Comparison of ENCODE assay signal across 20 cellular contexts in the genomic region with DNA sequence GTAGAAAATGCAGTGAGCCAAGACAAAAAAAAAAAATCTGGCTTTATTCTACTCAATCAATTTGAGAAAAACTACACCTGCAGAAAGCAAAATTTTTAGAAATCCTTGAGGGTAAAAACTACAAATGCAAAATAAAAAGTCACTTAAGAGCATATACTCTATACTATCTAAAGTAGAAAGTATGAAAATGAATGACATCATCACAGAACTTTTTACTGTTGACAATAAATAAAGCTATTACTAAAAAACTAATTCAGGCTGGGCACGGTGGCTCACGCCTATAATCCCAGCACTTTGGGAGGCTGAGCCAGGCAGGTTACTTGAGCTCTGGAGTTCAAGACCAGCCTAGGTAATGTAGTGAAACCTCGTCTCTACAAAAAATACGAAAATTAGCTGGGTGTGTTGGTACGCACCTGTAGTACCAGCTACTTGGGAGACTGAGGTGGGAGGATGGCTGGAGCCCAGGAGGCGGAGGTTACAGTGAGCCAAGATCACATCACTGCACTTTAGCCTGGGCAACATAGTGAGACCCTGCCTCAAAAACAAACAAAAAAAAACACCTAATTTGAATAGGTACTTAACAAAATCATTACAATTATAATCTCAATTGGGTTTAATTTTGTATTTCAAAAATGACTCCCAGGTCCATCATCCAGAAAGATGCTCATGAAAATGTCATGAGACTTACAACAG. TPM values are rescaled to one million over a fixed set of nuclear protein-coding genes. Genes with fewer than 3 reads are reported as not detected.
DNase-seq lines count a peak whose midpoint lies in the region; ATAC-seq, FAIRE-seq and TF ChIP-seq lines count a peak whose summit lies in the region.
"Had no signal": no experiment of that assay in that cellular context is flagged by ENCODE, and none has a peak within 500 bp of the region (broad histone marks: within the 10 kb centered on the region; RNA-seq: fewer than 3 reads in every experiment).

No MANE protein-coding gene starts in this region.

- in situ Hi-C loops in HepG2 (cut with HindIII; ENCODE audit: extremely low pct_ligation_motif_present, low pct_unique_long_range_greater_than_20kb): no loop called here

- H3K36me3 Mint-ChIP-seq in osteocyte (ENCODE audit: unreplicated experiment): peaks cover 11% of the 10 kb centered on the region

- no peak for TF ChIP-seq POLR2A in HepG2 (IDR thresholded peaks at IDR 0.05; ENCODE audit: insufficient read depth in 1 of 2, low read depth in 2 of 2, low read length in 2 of 2)
- no peak for TF ChIP-seq POLR2A in right lobe of liver (IDR thresholded peaks at IDR 0.05)

- no peak for TF ChIP-seq RAD21 in HepG2 (CRISPR knock-in tag; IDR thresholded peaks at IDR 0.05)

- no peak overlapping the region for H3K4me3 Mint-ChIP-seq in osteocyte (ENCODE audit: unreplicated experiment)
- H3K4me3 Mint-ChIP-seq: CD14-positive monocyte; CD4-positive, alpha-beta memory T cell; HFFc6 had no signal

- H3K4me3 ChIP-seq in HepG2 (replicated peaks in 1 of 3; ENCODE audit: insufficient read depth in 1 of 3, low read depth in 2 of 3, low read length in 3 of 3) (no peak overlapping the region), right lobe of liver (no peak overlapping the region), adipocyte (ENCODE audit: low read length) (no peak overlapping the region)
- H3K4me3 ChIP-seq: BLaER1, GM23248 had no signal

- H3K79me2 ChIP-seq in HepG2 (ENCODE audit: insufficient read depth, low read length): no peaks in the 10 kb centered on the region

- 95% methylated on average over 6 of the region's 6 CpGs for WGBS in HepG2 (ENCODE audit: low lambda C conversion rate)
- 92% methylated on average over 6 of the region's 6 CpGs for WGBS in right lobe of liver (ENCODE audit: insufficient coverage, low coverage, low lambda C conversion rate, missing lambda C conversion rate)

- peaks cover 2% of the 10 kb centered on the region for H3K4me1 Mint-ChIP-seq in osteocyte (ENCODE audit: unreplicated experiment)

- H3K9me3 ChIP-seq in HepG2 (ENCODE audit: low read length) (no peaks in the 10 kb centered on the region), right lobe of liver (no peaks in the 10 kb centered on the region), adipocyte (ENCODE audit: control insufficient read depth, low read length) (no peaks in the 10 kb centered on the region)
- H3K9me3 ChIP-seq: BLaER1 had no signal

- H3K9ac ChIP-seq in HepG2 (ENCODE audit: insufficient read depth, low read depth, low read length) (no peak overlapping the region), adipocyte (ENCODE audit: low read length) (peak overlapping the region; percentile 70)
- H3K9ac ChIP-seq: BLaER1, GM23248 had no signal

- DNase-seq in HepG2 (ENCODE audit: low spot score): no peak
- no peak for DNase-seq in right lobe of liver
- no peak for DNase-seq in adipocyte (ENCODE audit: low read depth)
- DNase-seq in osteocyte (ENCODE audit: extremely low spot score, unreplicated experiment): peak; percentile 5
- no peak for DNase-seq in stimulated activated CD4-positive, alpha-beta T cell treated with anti-CD3 and anti-CD28 coated beads, Interleukin-1b, Interleukin-23, amount 100 ng/mL, for 48 hours
- no peak for DNase-seq in NCI-H2171 treated with DMSO at 0.1 percent for 48 hours (lab: John Stamatoyannopoulos, UW)
- no peak for DNase-seq in activated CD4-positive, alpha-beta T cell treated with anti-CD3 and anti-CD28 coated beads for 48 hours
- DNase-seq: 8988T; Calu3; CD4-positive, alpha-beta memory T cell; DND-41; EL; GM23248; HCEC 1CT; HFFc6 had no signal

- FAIRE-seq in HepG2 (lab: Jason Lieb, UNC): no peak
- FAIRE-seq: GM12891, H54 had no signal

- no peak overlapping the region for H3K27ac Mint-ChIP-seq in osteocyte (ENCODE audit: unreplicated experiment)
- H3K27ac Mint-ChIP-seq: CD14-positive monocyte, HFFc6 had no signal

- H3K27me3 ChIP-seq in HepG2 (ENCODE audit: control insufficient read depth in 1 of 2, insufficient read depth in 2 of 2, low read length in 2 of 2) (no peaks in the 10 kb centered on the region), right lobe of liver (no peaks in the 10 kb centered on the region), adipocyte (replicated peaks; ENCODE audit: control insufficient read depth, insufficient read depth, low read length) (no peaks in the 10 kb centered on the region)
- H3K27me3 ChIP-seq: BLaER1 had no signal

- POLR2A ChIA-PET in HepG2 (lab: Yijun Ruan, JAX): interaction anchor here (1.0 kb wide), 1 partner anchor 8 kb away, joined by 4 read pairs; a partner anchor contains a TSS

- H2AFZ ChIP-seq in HepG2 (ENCODE audit: low read length): no peak overlapping the region
- H2AFZ ChIP-seq: GM23248 had no signal

- H3K27ac ChIP-seq in HepG2 (ENCODE audit: extremely low read length, insufficient read depth, low read length) (no peak overlapping the region), right lobe of liver (no peak overlapping the region)
- H3K27ac ChIP-seq: BLaER1, GM23248, HL-60 had no signal

- H3K36me3 ChIP-seq in HepG2 (replicated peaks in 1 of 2; ENCODE audit: control insufficient read depth in 1 of 2, insufficient read depth in 2 of 2, low read length in 2 of 2) (peaks cover 6 to 38% of the 10 kb centered on the region in 2 experiments), right lobe of liver (peaks cover 0 to 40% (median 7%) of the 10 kb centered on the region in 4 donors), adipocyte (ENCODE audit: control insufficient read depth, insufficient read depth, low read length, severe bottlenecking) (peaks cover 43% of the 10 kb centered on the region)

- no TSS peak for BruUV-seq in HepG2 (replicated peaks; lab: Mats Ljungman, UMichigan)

- no peak overlapping the region for H3K4me2 ChIP-seq in HepG2 (ENCODE audit: low read depth, low read length)
- H3K4me2 ChIP-seq: BLaER1 had no signal

- intact Hi-C loops in HepG2 (cut with micrococcal nuclease; ENCODE audit: unreplicated experiment): loop anchor here (10.0 kb wide), 1 partner anchor 415 kb away; a partner anchor contains a TSS
- intact Hi-C loops in right lobe of liver (cut with DNase I): no loop called here

- CTCF ChIA-PET in HepG2 (lab: Yijun Ruan, JAX; ENCODE audit: low intra/inter-chr PET ratio, low total read pairs): no interaction called here

- TF ChIP-seq EP300 in HepG2 (IDR thresholded peaks at IDR 0.05; ENCODE audit: low read depth in 2 of 2, low read length in 2 of 2) (no peak), HepG2 (CRISPR knock-in tag; IDR thresholded peaks at IDR 0.05; ENCODE audit: borderline replicate concordance) (no peak)

- no peaks in the 10 kb centered on the region for H3K9me3 Mint-ChIP-seq in osteocyte (ENCODE audit: unreplicated experiment)
- H3K9me3 Mint-ChIP-seq: CD14-positive monocyte; CD4-positive, alpha-beta memory T cell; HFFc6 had no signal

- no peak for TF ChIP-seq CTCF in HepG2 (CRISPR knock-in tag; IDR thresholded peaks at IDR 0.05)
- TF ChIP-seq CTCF in right lobe of liver (IDR thresholded peaks at IDR 0.05): no peak
- TF ChIP-seq CTCF in osteocyte (IDR thresholded peaks at IDR 0.05): no peak

- H4K20me1 ChIP-seq in HepG2 (ENCODE audit: insufficient read depth, low read length): no peaks in the 10 kb centered on the region
- H4K20me1 ChIP-seq: BLaER1 had no signal

- H3K27me3 Mint-ChIP-seq in osteocyte (ENCODE audit: unreplicated experiment): no peaks in the 10 kb centered on the region
- H3K27me3 Mint-ChIP-seq: CD4-positive, alpha-beta memory T cell had no signal

- ATAC-seq in HepG2 (no peak), right lobe of liver (no peak)

- no peaks in the 10 kb centered on the region for H3K4me1 ChIP-seq in HepG2 (ENCODE audit: insufficient read depth, low read length)
- peaks cover 0 to 3% (median 0%) of the 10 kb centered on the region in 4 donors for H3K4me1 ChIP-seq in right lobe of liver
- H3K4me1 ChIP-seq in adipocyte (ENCODE audit: control insufficient read depth, insufficient read depth, low read length): peaks cover 23% of the 10 kb centered on the region
- H3K4me1 ChIP-seq: BLaER1 had no signal

RNA-seq across cellular contexts. Expression of a gene that starts 7.6 kb away (rescaled TPM):
- 84.0 and 99.6 TPM in 2 replicates for total RNA-seq in HepG2 (2016; rRNA removed; fragmentation: Illumina TruSeq; extraction: Trizol)
- total RNA-seq in HepG2 (2016; cell fraction: cytosol; rRNA removed; fragmentation: Illumina TruSeq; extraction: Trizol; ENCODE audit: low read depth): 88.3 and 93.2 TPM in 2 replicates
- 83.8 and 107 TPM in 2 replicates for total RNA-seq in HepG2 (2016; cell fraction: insoluble cytoplasmic fraction; rRNA removed; fragmentation: Illumina TruSeq; extraction: Trizol)
- total RNA-seq in HepG2 (2016; cell fraction: membrane; rRNA removed; fragmentation: Illumina TruSeq; extraction: Trizol): 83.6 and 88.7 TPM in 2 replicates
- 35.6 and 35.8 TPM in 2 replicates for total RNA-seq in HepG2 (2016; cell fraction: nucleus; rRNA removed; fragmentation: Illumina TruSeq; extraction: Trizol)
- polyA plus RNA-seq in HepG2 (2011; rRNA removed): 28.1 and 39.1 TPM in 2 replicates
- polyA plus RNA-seq in HepG2 (2011; cell fraction: cytosol; rRNA removed): 23.1 and 28.7 TPM in 2 replicates
- 6.6 and 7.8 TPM in 2 replicates for polyA plus RNA-seq in HepG2 (2011; cell fraction: nucleus; rRNA removed)
- 58.4 and 80.4 TPM in 2 replicates for polyA plus RNA-seq in HepG2 (2012)
- polyA plus RNA-seq in HepG2 (2016; cell fraction: cytosol; fragmentation: Illumina TruSeq; extraction: Trizol; ENCODE audit: low read depth): 79.1 and 96.4 TPM in 2 replicates
- polyA plus RNA-seq in HepG2 (2016; cell fraction: insoluble cytoplasmic fraction; fragmentation: Illumina TruSeq; extraction: Trizol; ENCODE audit: low read depth): 89.4 and 94.3 TPM in 2 replicates
- polyA plus RNA-seq in HepG2 (2016; cell fraction: membrane; fragmentation: Illumina TruSeq; extraction: Trizol; ENCODE audit: low read depth): 57.3 and 66.6 TPM in 2 replicates
- 42.0 and 48.4 TPM in 2 replicates for polyA plus RNA-seq in HepG2 (2016; cell fraction: nucleus; fragmentation: Illumina TruSeq; extraction: Trizol; ENCODE audit: insufficient read depth, low read depth)
- 3.3 and 4.8 TPM in 2 replicates for polyA minus RNA-seq in HepG2 (2011; rRNA and poly(A)+ RNA removed; ENCODE audit: low replicate concordance)
- polyA minus RNA-seq in HepG2 (2011; cell fraction: cytosol; rRNA and poly(A)+ RNA removed): 12.6 and 17.8 TPM in 2 replicates
- polyA minus RNA-seq in HepG2 (2011; cell fraction: nucleus; rRNA and poly(A)+ RNA removed): 11.5 and 12.2 TPM in 2 replicates
- total RNA-seq in right lobe of liver: 10 to 100 TPM; 12.7 to 26.1 (median 23.5) TPM
- 41.3 and 41.4 TPM in 2 replicates for total RNA-seq in osteocyte

RNA-seq across cellular contexts. Expression of a gene that starts 42.6 kb away (rescaled TPM):
- total RNA-seq in HepG2 (2016; rRNA removed; fragmentation: Illumina TruSeq; extraction: Trizol): 84.9 and 129 TPM in 2 replicates
- 43.7 and 46.8 TPM in 2 replicates for total RNA-seq in HepG2 (2016; cell fraction: cytosol; rRNA removed; fragmentation: Illumina TruSeq; extraction: Trizol; ENCODE audit: low read depth)
- 85.1 and 124 TPM in 2 replicates for total RNA-seq in HepG2 (2016; cell fraction: insoluble cytoplasmic fraction; rRNA removed; fragmentation: Illumina TruSeq; extraction: Trizol)
- total RNA-seq in HepG2 (2016; cell fraction: membrane; rRNA removed; fragmentation: Illumina TruSeq; extraction: Trizol): 30.0 and 36.5 TPM in 2 replicates
- total RNA-seq in HepG2 (2016; cell fraction: nucleus; rRNA removed; fragmentation: Illumina TruSeq; extraction: Trizol): 48.9 and 54.4 TPM in 2 replicates
- 19.7 and 24.0 TPM in 2 replicates for polyA plus RNA-seq in HepG2 (2011; rRNA removed)
- polyA plus RNA-seq in HepG2 (2011; cell fraction: cytosol; rRNA removed): 13.6 and 21.7 TPM in 2 replicates
- 9.3 and 13.1 TPM in 2 replicates for polyA plus RNA-seq in HepG2 (2011; cell fraction: nucleus; rRNA removed)
- polyA plus RNA-seq in HepG2 (2012): 40.9 and 53.4 TPM in 2 replicates
- 1.7 and 2.0 TPM in 2 replicates for polyA plus RNA-seq in HepG2 (2016; cell fraction: cytosol; fragmentation: Illumina TruSeq; extraction: Trizol; ENCODE audit: low read depth)
- 60.5 and 62.2 TPM in 2 replicates for polyA plus RNA-seq in HepG2 (2016; cell fraction: insoluble cytoplasmic fraction; fragmentation: Illumina TruSeq; extraction: Trizol; ENCODE audit: low read depth)
- 5.2 and 6.2 TPM in 2 replicates for polyA plus RNA-seq in HepG2 (2016; cell fraction: membrane; fragmentation: Illumina TruSeq; extraction: Trizol; ENCODE audit: low read depth)
- polyA plus RNA-seq in HepG2 (2016; cell fraction: nucleus; fragmentation: Illumina TruSeq; extraction: Trizol; ENCODE audit: insufficient read depth, low read depth): 40.7 and 46.5 TPM in 2 replicates
- 9.1 and 29.8 TPM in 2 replicates for polyA minus RNA-seq in HepG2 (2011; rRNA and poly(A)+ RNA removed; ENCODE audit: low replicate concordance)
- polyA minus RNA-seq in HepG2 (2011; cell fraction: cytosol; rRNA and poly(A)+ RNA removed): 58.1 and 58.4 TPM in 2 replicates
- polyA minus RNA-seq in HepG2 (2011; cell fraction: nucleus; rRNA and poly(A)+ RNA removed): 47.1 and 54.0 TPM in 2 replicates
- 10 to 100 TPM; 20.7 to 46.1 (median 30.5) TPM for total RNA-seq in right lobe of liver
- total RNA-seq in osteocyte: 48.3 and 59.3 TPM in 2 replicates
